In the genomic region with DNA sequence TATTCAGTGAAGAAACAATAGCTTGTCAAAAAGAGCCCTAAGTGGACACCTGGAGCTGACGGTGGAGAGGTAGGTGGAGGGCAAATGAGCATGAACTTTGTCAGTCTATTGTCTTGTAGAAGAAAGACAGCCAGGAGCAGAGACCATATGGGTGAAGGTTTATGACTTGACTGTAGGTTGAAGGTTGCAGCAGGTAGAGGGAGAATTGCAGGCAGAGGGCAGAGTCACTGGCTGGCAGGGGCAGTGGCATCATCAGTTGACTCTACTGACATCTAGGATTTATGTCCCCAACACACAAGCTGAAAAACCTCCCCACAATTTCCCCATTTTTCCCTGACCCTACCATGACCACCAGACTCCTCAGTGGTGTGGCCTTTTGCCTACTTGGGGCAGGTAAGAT, we compare ENCODE assay signal across 16 cellular contexts.
DNase-seq lines count a peak whose midpoint lies in the region; ATAC-seq, FAIRE-seq and TF ChIP-seq lines count a peak whose summit lies in the region.
"Had no signal": no experiment of that assay in that cellular context is flagged by ENCODE, and none has a peak within 500 bp of the region (broad histone marks: within the 10 kb centered on the region; RNA-seq: fewer than 3 reads in every experiment).

No MANE protein-coding gene starts in this region.

- no peak overlapping the region for H3K4me3 ChIP-seq in CD4-positive, CD25-positive, alpha-beta regulatory T cell (ENCODE audit: low read depth, low read length)
- no peak overlapping the region for H3K4me3 ChIP-seq in CD8-positive, alpha-beta T cell (ENCODE audit: low read depth, low read length)
- no peak overlapping the region for H3K4me3 ChIP-seq in naive thymus-derived CD4-positive, alpha-beta T cell (ENCODE audit: low read length)
- H3K4me3 ChIP-seq in OCI-LY7 (ENCODE audit: low read depth, low read length, poor library complexity, severe bottlenecking), result no peak overlapping the region
- H3K4me3 ChIP-seq in esophagus squamous epithelium, result no peak overlapping the region
- H3K4me3 ChIP-seq: BLaER1 treated with 17β-estradiol and CSF1 and Interleukin-3, amounts not matched to agents 10 nM and 100 nM; HAP-1 had no signal

- H3K4me2 ChIP-seq in OCI-LY7 (ENCODE audit: low read length), result no peak overlapping the region
- H3K4me2 ChIP-seq: BLaER1 treated with 17β-estradiol and CSF1 and Interleukin-3, amounts not matched to agents 10 nM and 100 nM had no signal

- no peak overlapping the region for H2AFZ ChIP-seq in OCI-LY7 (ENCODE audit: low read length)

- no peak for ATAC-seq in CD4-positive, CD25-positive, alpha-beta regulatory T cell (ENCODE audit: low read depth in 2 of 2)
- ATAC-seq in CD8-positive, alpha-beta T cell, result no peak
- ATAC-seq in T-helper 17 cell, result no peak
- no peak for ATAC-seq in naive thymus-derived CD4-positive, alpha-beta T cell

- no peak overlapping the region for H3K4me3 Mint-ChIP-seq in CD4-positive, CD25-positive, alpha-beta regulatory T cell
- H3K4me3 Mint-ChIP-seq in CD8-positive, alpha-beta T cell, result no peak overlapping the region
- H3K4me3 Mint-ChIP-seq in T-helper 17 cell (no peak overlapping the region), mesothelial cell of epicardium (no peak overlapping the region)
- H3K4me3 Mint-ChIP-seq in naive thymus-derived CD4-positive, alpha-beta T cell, result peak overlapping the region in 1 of 10 donors; percentile 81
- H3K4me3 Mint-ChIP-seq: CD8-positive, alpha-beta memory T cell had no signal

- H3K36me3 Mint-ChIP-seq in CD4-positive, CD25-positive, alpha-beta regulatory T cell, result peaks cover 4% of the 10 kb centered on the region
- no peaks in the 10 kb centered on the region for H3K36me3 Mint-ChIP-seq in CD8-positive, alpha-beta T cell
- H3K36me3 Mint-ChIP-seq in T-helper 17 cell (ENCODE audit: low read depth) (peaks cover 3% of the 10 kb centered on the region), mesothelial cell of epicardium (no peaks in the 10 kb centered on the region)
- peaks cover 0 to 3% (median 0%) of the 10 kb centered on the region in 5 donors for H3K36me3 Mint-ChIP-seq in naive thymus-derived CD4-positive, alpha-beta T cell
- H3K36me3 Mint-ChIP-seq: CD8-positive, alpha-beta memory T cell had no signal

- no TSS peak for BruUV-seq in OCI-LY7 (replicated peaks; lab: Mats Ljungman, UMichigan)

- peaks cover 4% of the 10 kb centered on the region for H3K27me3 Mint-ChIP-seq in CD4-positive, CD25-positive, alpha-beta regulatory T cell
- H3K27me3 Mint-ChIP-seq in CD8-positive, alpha-beta T cell (ENCODE audit: low read depth), result no peaks in the 10 kb centered on the region
- H3K27me3 Mint-ChIP-seq in T-helper 17 cell, result no peaks in the 10 kb centered on the region
- H3K27me3 Mint-ChIP-seq in naive thymus-derived CD4-positive, alpha-beta T cell, result peaks cover 0 to 27% (median 0%) of the 10 kb centered on the region in 5 donors
- H3K27me3 Mint-ChIP-seq in mesothelial cell of epicardium (ENCODE audit: low read depth), result peaks cover 20% of the 10 kb centered on the region

- intact Hi-C loops in CD8-positive, alpha-beta T cell (cut with DNase I, micrococcal nuclease), result no loop called here
- intact Hi-C loops in naive thymus-derived CD4-positive, alpha-beta T cell (cut with micrococcal nuclease), result loop anchor here in 1 of 2 donors (2.0 kb wide), 1 partner anchor 15 kb away; no protein-coding TSS in a partner anchor
- intact Hi-C loops in OCI-LY7 (cut with micrococcal nuclease; ENCODE audit: unreplicated experiment), result no loop called here
- intact Hi-C loops in esophagus squamous epithelium (cut with DNase I), result no loop called here

- no peak overlapping the region for H3K27ac ChIP-seq in CD4-positive, CD25-positive, alpha-beta regulatory T cell (ENCODE audit: insufficient read depth, low read length, poor library complexity, severe bottlenecking)
- H3K27ac ChIP-seq in CD8-positive, alpha-beta T cell (ENCODE audit: low read depth, low read length), result no peak overlapping the region
- H3K27ac ChIP-seq in naive thymus-derived CD4-positive, alpha-beta T cell (ENCODE audit: low read depth, low read length), result no peak overlapping the region
- H3K27ac ChIP-seq in OCI-LY7 (ENCODE audit: low read depth, low read length, poor library complexity, severe bottlenecking) (no peak overlapping the region), esophagus squamous epithelium (no peak overlapping the region)
- H3K27ac ChIP-seq: BLaER1 treated with 17β-estradiol and CSF1 and Interleukin-3, amounts not matched to agents 10 nM and 100 nM had no signal

- H3K4me1 Mint-ChIP-seq in CD4-positive, CD25-positive, alpha-beta regulatory T cell, result peaks cover 5 to 48% (median 29%) of the 10 kb centered on the region in 4 donors
- peaks cover 35% of the 10 kb centered on the region for H3K4me1 Mint-ChIP-seq in CD8-positive, alpha-beta T cell (ENCODE audit: low read depth)
- peaks cover 23% of the 10 kb centered on the region for H3K4me1 Mint-ChIP-seq in T-helper 17 cell
- peaks cover 13 to 53% (median 51%) of the 10 kb centered on the region in 7 donors for H3K4me1 Mint-ChIP-seq in naive thymus-derived CD4-positive, alpha-beta T cell
- H3K4me1 Mint-ChIP-seq in mesothelial cell of epicardium, result peaks cover 6% of the 10 kb centered on the region

- H3K36me3 ChIP-seq in CD4-positive, CD25-positive, alpha-beta regulatory T cell (ENCODE audit: control insufficient read depth, insufficient read depth, low read length), result no peaks in the 10 kb centered on the region
- no peaks in the 10 kb centered on the region for H3K36me3 ChIP-seq in CD8-positive, alpha-beta T cell (ENCODE audit: insufficient read depth, low read length)
- H3K36me3 ChIP-seq in naive thymus-derived CD4-positive, alpha-beta T cell (ENCODE audit: control insufficient read depth in 2 of 3, insufficient read depth in 3 of 3, low read length in 3 of 3), result no peaks in the 10 kb centered on the region
- H3K36me3 ChIP-seq in OCI-LY7 (ENCODE audit: insufficient read depth, low read length), result no peaks in the 10 kb centered on the region
- H3K36me3 ChIP-seq in esophagus squamous epithelium, result no peaks in the 10 kb centered on the region
- H3K36me3 ChIP-seq: BLaER1 treated with 17β-estradiol and CSF1 and Interleukin-3, amounts not matched to agents 10 nM and 100 nM; HAP-1 had no signal

- peak overlapping the region; percentile 79 to 85 (median 82) for H3K27ac Mint-ChIP-seq in CD4-positive, CD25-positive, alpha-beta regulatory T cell
- H3K27ac Mint-ChIP-seq in CD8-positive, alpha-beta T cell, result peak overlapping the region; percentile 39
- peak overlapping the region; percentile 70 for H3K27ac Mint-ChIP-seq in T-helper 17 cell
- peak overlapping the region in 8 of 9 donors; percentile 86 to 100 (median 97) for H3K27ac Mint-ChIP-seq in naive thymus-derived CD4-positive, alpha-beta T cell
- no peak overlapping the region for H3K27ac Mint-ChIP-seq in mesothelial cell of epicardium

- no peaks in the 10 kb centered on the region for H3K9me3 ChIP-seq in CD4-positive, CD25-positive, alpha-beta regulatory T cell (ENCODE audit: control insufficient read depth in 2 of 2, low read length in 2 of 2)
- H3K9me3 ChIP-seq in CD8-positive, alpha-beta T cell (ENCODE audit: low read length), result no peaks in the 10 kb centered on the region
- H3K9me3 ChIP-seq in T-helper 17 cell (ENCODE audit: control insufficient read depth, low read length, poor library complexity, severe bottlenecking), result no peaks in the 10 kb centered on the region
- H3K9me3 ChIP-seq in naive thymus-derived CD4-positive, alpha-beta T cell (ENCODE audit: control insufficient read depth in 2 of 3, low read length in 3 of 3), result no peaks in the 10 kb centered on the region
- H3K9me3 ChIP-seq in OCI-LY7 (ENCODE audit: low read length), result no peaks in the 10 kb centered on the region
- H3K9me3 ChIP-seq in esophagus squamous epithelium, result no peaks in the 10 kb centered on the region
- H3K9me3 ChIP-seq: BLaER1 treated with 17β-estradiol and CSF1 and Interleukin-3, amounts not matched to agents 10 nM and 100 nM; Caco-2; HAP-1 had no signal

- H3K9me3 Mint-ChIP-seq in CD4-positive, CD25-positive, alpha-beta regulatory T cell, result peaks cover 0 to 1% (median 0%) of the 10 kb centered on the region in 7 donors
- H3K9me3 Mint-ChIP-seq in CD8-positive, alpha-beta T cell, result no peaks in the 10 kb centered on the region
- H3K9me3 Mint-ChIP-seq in naive thymus-derived CD4-positive, alpha-beta T cell, result no peaks in the 10 kb centered on the region
- no peaks in the 10 kb centered on the region for H3K9me3 Mint-ChIP-seq in mesothelial cell of epicardium
- H3K9me3 Mint-ChIP-seq: CD8-positive, alpha-beta memory T cell had no signal

- no peaks in the 10 kb centered on the region for H4K20me1 ChIP-seq in OCI-LY7 (ENCODE audit: insufficient read depth, low read length)
- H4K20me1 ChIP-seq: BLaER1 treated with 17β-estradiol and CSF1 and Interleukin-3, amounts not matched to agents 10 nM and 100 nM had no signal

- peaks cover 19% of the 10 kb centered on the region for H3K4me1 ChIP-seq in CD4-positive, CD25-positive, alpha-beta regulatory T cell (ENCODE audit: control insufficient read depth, insufficient read depth, low read length, poor library complexity, severe bottlenecking)
- peaks cover 19% of the 10 kb centered on the region for H3K4me1 ChIP-seq in CD8-positive, alpha-beta T cell (ENCODE audit: insufficient read depth, low read length)
- peaks cover 5 to 40% of the 10 kb centered on the region in 2 donors for H3K4me1 ChIP-seq in naive thymus-derived CD4-positive, alpha-beta T cell (ENCODE audit: control insufficient read depth in 2 of 2, insufficient read depth in 2 of 2, low read length in 2 of 2)
- H3K4me1 ChIP-seq in OCI-LY7 (ENCODE audit: insufficient read depth, low read length, poor library complexity, severe bottlenecking), result no peaks in the 10 kb centered on the region
- peaks cover 0 to 3% (median 0%) of the 10 kb centered on the region in 3 donors for H3K4me1 ChIP-seq in esophagus squamous epithelium
- H3K4me1 ChIP-seq: Caco-2, HAP-1 had no signal

- DNase-seq in CD4-positive, CD25-positive, alpha-beta regulatory T cell, result no peak
- no peak for DNase-seq in CD8-positive, alpha-beta T cell
- no peak for DNase-seq in T-helper 17 cell
- DNase-seq in naive thymus-derived CD4-positive, alpha-beta T cell, result no peak
- no peak for DNase-seq in OCI-LY7 (ENCODE audit: low spot score)
- DNase-seq in HTR-8/SVneo (ENCODE audit: insufficient read length, low spot score), result no peak
- no peak for DNase-seq in esophagus squamous epithelium (lab: John Stamatoyannopoulos, UW)
- no peak for DNase-seq in mesothelial cell of epicardium (ENCODE audit: low spot score in 2 of 2, unreplicated experiment in 2 of 2)
- DNase-seq: ACHN; Caco-2; CD8-positive, alpha-beta memory T cell; GF-D8 had no signal

- no peaks in the 10 kb centered on the region for H3K9me2 ChIP-seq in OCI-LY7 (ENCODE audit: insufficient read depth, low read length)

- CTCF ChIA-PET in CD8-positive, alpha-beta T cell (lab: Charles Lee), result interaction anchor here (1.3 to 8.0 kb wide), 8 partner anchors 10 to 63 kb away, joined by 3 to 54 read pairs (median 8); no protein-coding TSS in a partner anchor
- CTCF ChIA-PET in naive thymus-derived CD4-positive, alpha-beta T cell (lab: Charles Lee), result interaction anchor here (0.9 to 8.6 kb wide), 7 partner anchors 9 to 41 kb away, joined by 3 to 79 read pairs (median 4); no protein-coding TSS in a partner anchor
- CTCF ChIA-PET in OCI-LY7 (lab: Charles Lee; ENCODE audit: unreplicated experiment), result no interaction called here

- no peak for TF ChIP-seq POLR2A in esophagus squamous epithelium (IDR thresholded peaks at IDR 0.05)

- no peak for TF ChIP-seq CTCF in CD8-positive, alpha-beta T cell (IDR thresholded peaks at IDR 0.05)
- TF ChIP-seq CTCF in OCI-LY7 (conservative IDR thresholded peaks at IDR 0.05; ENCODE audit: low read length) (no peak), esophagus squamous epithelium (IDR thresholded peaks at IDR 0.05) (no peak), mesothelial cell of epicardium (IDR thresholded peaks at IDR 0.05; ENCODE audit: unreplicated experiment) (no peak)

- POLR2A ChIA-PET in CD8-positive, alpha-beta T cell (lab: Charles Lee), result interaction anchor here (1.4 to 1.7 kb wide), 2 partner anchors 11 to 136 kb away, joined by 3 to 5 read pairs; no protein-coding TSS in a partner anchor
- POLR2A ChIA-PET in naive thymus-derived CD4-positive, alpha-beta T cell (lab: Charles Lee), result interaction anchor here (0.9 to 6.5 kb wide), 6 partner anchors 8 to 342 kb away, joined by 3 to 51 read pairs (median 6); no protein-coding TSS in a partner anchor
- POLR2A ChIA-PET in OCI-LY7 (lab: Charles Lee), result interaction anchor here (0.7 kb wide), 1 partner anchor 38 kb away, joined by 4 read pairs; no protein-coding TSS in a partner anchor

- FAIRE-seq in HTR-8/SVneo (lab: Jason Lieb, UNC), result no peak
- FAIRE-seq: GM19239, H1 had no signal

- H3K79me2 ChIP-seq in OCI-LY7 (ENCODE audit: insufficient read depth, low read depth, low read length), result no peaks in the 10 kb centered on the region

- no peaks in the 10 kb centered on the region for H3K27me3 ChIP-seq in CD4-positive, CD25-positive, alpha-beta regulatory T cell (ENCODE audit: control insufficient read depth, insufficient read depth, low read length)
- H3K27me3 ChIP-seq in CD8-positive, alpha-beta T cell (ENCODE audit: insufficient read depth, low read length), result no peaks in the 10 kb centered on the region
- H3K27me3 ChIP-seq in naive thymus-derived CD4-positive, alpha-beta T cell (ENCODE audit: control insufficient read depth in 2 of 2, insufficient read depth in 2 of 2, low read length in 2 of 2), result no peaks in the 10 kb centered on the region
- H3K27me3 ChIP-seq in esophagus squamous epithelium, result peaks cover 0 to 14% (median 0%) of the 10 kb centered on the region in 4 donors
- H3K27me3 ChIP-seq: BLaER1 treated with 17β-estradiol and CSF1 and Interleukin-3, amounts not matched to agents 10 nM and 100 nM had no signal

- WGBS in esophagus squamous epithelium, 2 donors, result 26 to 50% methylated on average over 1 of the region's 1 CpG
